31 cellular contexts compared by ENCODE assay signal in genomic region chr17:81942167-81942553, GRCh38. TPM values are rescaled to one million over a fixed set of nuclear protein-coding genes. Genes with fewer than 3 reads are reported as not detected.
DNase-seq lines count a peak whose midpoint lies in the region; ATAC-seq and TF ChIP-seq lines count a peak whose summit lies in the region.
"Had no signal": no experiment of that assay in that cellular context is flagged by ENCODE, and none has a peak within 500 bp of the region (broad histone marks: within the 10 kb centered on the region; RNA-seq: fewer than 3 reads in every experiment).

No MANE protein-coding gene starts in this region.

- H3K4me1 ChIP-seq in cardiac muscle cell (ENCODE audit: low read depth) (peaks cover 46% of the 10 kb centered on the region), SJCRH30 (peaks cover 38% of the 10 kb centered on the region), right atrium auricular region (peaks cover 0 to 30% of the 10 kb centered on the region in 2 donors), neural progenitor cell (peaks cover 21% of the 10 kb centered on the region), thyroid gland (peaks cover 0 to 4% of the 10 kb centered on the region in 2 donors)
- H3K4me1 ChIP-seq: parathyroid adenoma had no signal

- DNase-seq in cardiac muscle cell (ENCODE audit: low read depth in 1 of 2, low spot score in 1 of 2) (no peak), left cardiac atrium (no peak), SJCRH30 (no peak), right atrium auricular region (ENCODE audit: low spot score) (no peak), neural progenitor cell (ENCODE audit: low spot score) (no peak), thyroid gland (no peak), osteocyte (ENCODE audit: extremely low spot score, unreplicated experiment) (no peak)
- DNase-seq: 8988T; activated CD8-positive, alpha-beta T cell treated with anti-CD3 and anti-CD28 coated beads for 36 hours; DND-41; effector CD8-positive, alpha-beta T cell; GOT3; MM.1S; NCI-H1105 treated with DMSO at 0.1 percent for 48 hours; NCI-H1930; NCI-H526; PC-9; spleen; stimulated activated CD8-positive, alpha-beta memory T cell treated with anti-CD3 and anti-CD28 coated beads, Interleukin-4, amount 100 ng/mL, for 48 hours; T-helper 2 cell had no signal

- no peaks in the 10 kb centered on the region for H3K79me2 ChIP-seq in neural progenitor cell (ENCODE audit: low read depth)
- H3K79me2 ChIP-seq: parathyroid adenoma had no signal

- H3K27ac ChIP-seq in cardiac muscle cell (peak overlapping the region; percentile 83), SJCRH30 (peak overlapping the region; percentile 48), right atrium auricular region (peak overlapping the region in 1 of 2 donors; percentile 53), neural progenitor cell (no peak overlapping the region), thyroid gland (no peak overlapping the region)
- H3K27ac ChIP-seq: breast epithelium, epithelial cell of prostate, parathyroid adenoma, PC-9, spleen, thoracic aorta had no signal

- no peak for ATAC-seq in left cardiac atrium
- no peak for ATAC-seq in GM21717 (IDR thresholded peaks at IDR 0.05; ENCODE audit: unreplicated experiment)
- ATAC-seq: activated CD8-positive, alpha-beta T cell treated with anti-CD3 and anti-CD28 coated beads for 36 hours; activated naive CD4-positive, alpha-beta T cell treated with anti-CD3 and anti-CD28 coated beads, Interleukin-2, amount 50 U/mL, for 72 hours; activated T-helper 17 cell treated with anti-CD3 and anti-CD28 coated beads, Interleukin-2, amount 50 U/mL, for 72 hours; natural killer cell treated with Interleukin-12 subunit alpha and Interleukin-12 subunit beta and Interleukin-15 and Interleukin-18, amount 100 ng/mL, for 72 hours had no signal

- no peak for TF ChIP-seq POLR2A in thyroid gland (IDR thresholded peaks at IDR 0.05)

- H3K27me3 Mint-ChIP-seq in neural progenitor cell (ENCODE audit: insufficient read depth, low read depth) = peaks cover 9% of the 10 kb centered on the region
- H3K27me3 Mint-ChIP-seq in osteocyte (ENCODE audit: unreplicated experiment) = peaks cover 4% of the 10 kb centered on the region
- H3K27me3 Mint-ChIP-seq: activated CD8-positive, alpha-beta T cell treated with anti-CD3 and anti-CD28 coated beads for 36 hours; activated T-helper 17 cell treated with anti-CD3 and anti-CD28 coated beads, Interleukin-2, amount 50 U/mL, for 72 hours; natural killer cell treated with Interleukin-12 subunit alpha and Interleukin-12 subunit beta and Interleukin-15 and Interleukin-18, amount 100 ng/mL, for 72 hours had no signal

- peak overlapping the region; percentile 55 for H3K4me3 Mint-ChIP-seq in neural progenitor cell
- no peak overlapping the region for H3K4me3 Mint-ChIP-seq in osteocyte (ENCODE audit: unreplicated experiment)
- H3K4me3 Mint-ChIP-seq: activated CD8-positive, alpha-beta T cell treated with anti-CD3 and anti-CD28 coated beads for 36 hours; activated T-helper 17 cell treated with anti-CD3 and anti-CD28 coated beads, Interleukin-2, amount 50 U/mL, for 72 hours; natural killer cell treated with Interleukin-12 subunit alpha and Interleukin-12 subunit beta and Interleukin-15 and Interleukin-18, amount 100 ng/mL, for 72 hours; stimulated activated naive CD8-positive, alpha-beta T cell treated with anti-CD3 and anti-CD28 coated beads, Interleukin-15, Interleukin-2, amounts not matched to agents 100 ng/mL and 50 ng/mL, for 24 hours had no signal

- TF ChIP-seq CTCF in cardiac muscle cell (IDR thresholded peaks at IDR 0.05; ENCODE audit: low read depth, low read length) (no peak), right atrium auricular region (IDR thresholded peaks at IDR 0.05) (no peak), neural progenitor cell (IDR thresholded peaks at IDR 0.05) (no peak), thyroid gland (IDR thresholded peaks at IDR 0.05) (no peak), osteocyte (IDR thresholded peaks at IDR 0.05) (no peak)

- H3K27me3 ChIP-seq in cardiac muscle cell (no peaks in the 10 kb centered on the region), SJCRH30 (no peaks in the 10 kb centered on the region), right atrium auricular region (no peaks in the 10 kb centered on the region), neural progenitor cell (peaks cover 32% of the 10 kb centered on the region), thyroid gland (no peaks in the 10 kb centered on the region)
- H3K27me3 ChIP-seq: breast epithelium had no signal

- H3F3A ChIP-seq in neural progenitor cell (ENCODE audit: low read depth) = peaks cover 14% of the 10 kb centered on the region

- H4K20me1 ChIP-seq in neural progenitor cell (ENCODE audit: low read depth) = no peaks in the 10 kb centered on the region

- 48 to 52% methylated on average over 11 of the region's 12 CpGs for WGBS in thyroid gland, 2 donors

- peak overlapping the region; percentile 70 for H3K4me2 ChIP-seq in neural progenitor cell
- H3K4me2 ChIP-seq: PC-9 had no signal

- H3K36me3 ChIP-seq in cardiac muscle cell (no peaks in the 10 kb centered on the region), SJCRH30 (no peaks in the 10 kb centered on the region), right atrium auricular region (no peaks in the 10 kb centered on the region), neural progenitor cell (no peaks in the 10 kb centered on the region), thyroid gland (no peaks in the 10 kb centered on the region)
- H3K36me3 ChIP-seq: breast epithelium, spleen, thoracic aorta had no signal

- H3K36me3 Mint-ChIP-seq in neural progenitor cell = no peaks in the 10 kb centered on the region
- no peaks in the 10 kb centered on the region for H3K36me3 Mint-ChIP-seq in osteocyte (ENCODE audit: unreplicated experiment)
- H3K36me3 Mint-ChIP-seq: activated naive CD4-positive, alpha-beta T cell treated with anti-CD3 and anti-CD28 coated beads, Interleukin-2, amount 50 U/mL, for 72 hours; natural killer cell treated with Interleukin-12 subunit alpha and Interleukin-12 subunit beta and Interleukin-15 and Interleukin-18, amount 100 ng/mL, for 72 hours had no signal

- H3K27ac Mint-ChIP-seq in neural progenitor cell (no peak overlapping the region), osteocyte (ENCODE audit: unreplicated experiment) (no peak overlapping the region)
- H3K27ac Mint-ChIP-seq: activated CD8-positive, alpha-beta T cell treated with anti-CD3 and anti-CD28 coated beads for 36 hours; activated naive CD4-positive, alpha-beta T cell treated with anti-CD3 and anti-CD28 coated beads, Interleukin-2, amount 50 U/mL, for 72 hours; activated T-helper 17 cell treated with anti-CD3 and anti-CD28 coated beads, Interleukin-2, amount 50 U/mL, for 72 hours; natural killer cell treated with Interleukin-12 subunit alpha and Interleukin-12 subunit beta and Interleukin-15 and Interleukin-18, amount 100 ng/mL, for 72 hours; stimulated activated naive CD8-positive, alpha-beta T cell treated with anti-CD3 and anti-CD28 coated beads, Interleukin-15, Interleukin-2, amounts not matched to agents 100 ng/mL and 50 ng/mL, for 24 hours had no signal

- H3K9me3 Mint-ChIP-seq in neural progenitor cell (no peaks in the 10 kb centered on the region), osteocyte (ENCODE audit: unreplicated experiment) (no peaks in the 10 kb centered on the region)
- H3K9me3 Mint-ChIP-seq: activated CD8-positive, alpha-beta T cell treated with anti-CD3 and anti-CD28 coated beads for 36 hours; activated naive CD4-positive, alpha-beta T cell treated with anti-CD3 and anti-CD28 coated beads, Interleukin-2, amount 50 U/mL, for 72 hours; activated T-helper 17 cell treated with anti-CD3 and anti-CD28 coated beads, Interleukin-2, amount 50 U/mL, for 72 hours; natural killer cell treated with Interleukin-12 subunit alpha and Interleukin-12 subunit beta and Interleukin-15 and Interleukin-18, amount 100 ng/mL, for 72 hours; stimulated activated naive CD8-positive, alpha-beta T cell treated with anti-CD3 and anti-CD28 coated beads, Interleukin-15, Interleukin-2, amounts not matched to agents 100 ng/mL and 50 ng/mL, for 24 hours had no signal

- intact Hi-C loops in left cardiac atrium (cut with DNase I) = no loop called here
- intact Hi-C loops in thyroid gland (cut with DNase I) = no loop called here

- H3K4me3 ChIP-seq in cardiac muscle cell (peak overlapping the region; percentile 15), SJCRH30 (peak overlapping the region; percentile 23), right atrium auricular region (peak overlapping the region; percentile 24 to 41), neural progenitor cell (no peak overlapping the region), thyroid gland (replicated peaks in 1 of 3) (no peak overlapping the region)
- H3K4me3 ChIP-seq: breast epithelium, PC-9, spleen, thoracic aorta had no signal

- H3K9ac ChIP-seq in neural progenitor cell = no peak overlapping the region
- H3K9ac ChIP-seq: parathyroid adenoma had no signal

- H3K4me1 Mint-ChIP-seq in neural progenitor cell (peaks cover 10% of the 10 kb centered on the region), osteocyte (ENCODE audit: unreplicated experiment) (peaks cover 5% of the 10 kb centered on the region)
- H3K4me1 Mint-ChIP-seq: activated T-helper 17 cell treated with anti-CD3 and anti-CD28 coated beads, Interleukin-2, amount 50 U/mL, for 72 hours had no signal

- H3K9me3 ChIP-seq in cardiac muscle cell (ENCODE audit: low read depth) (no peaks in the 10 kb centered on the region), SJCRH30 (replicated peaks) (no peaks in the 10 kb centered on the region), right atrium auricular region (no peaks in the 10 kb centered on the region), neural progenitor cell (ENCODE audit: low read depth) (no peaks in the 10 kb centered on the region), thyroid gland (no peaks in the 10 kb centered on the region)
- H3K9me3 ChIP-seq: breast epithelium, spleen, thoracic aorta had no signal

- H2AFZ ChIP-seq in neural progenitor cell (replicated peaks) = no peak overlapping the region
- H2AFZ ChIP-seq: parathyroid adenoma, PC-9 had no signal

RNA-seq across cellular contexts. Expression of gene MYADML2, which starts 4.9 kb away (rescaled TPM):
- 12.2 and 22.8 TPM in 2 replicates for total RNA-seq in cardiac muscle cell
- polyA plus RNA-seq in cardiac muscle cell = 17.1 and 17.9 TPM in 2 replicates
- under 1 TPM in 1 of 2 donors, not detected in 1; 0.50 TPM for total RNA-seq in left cardiac atrium
- 0.81 and 0.85 TPM in 2 replicates for total RNA-seq in SJCRH30 (2014; rRNA removed; shearing (Covaris generic))
- total RNA-seq in right atrium auricular region = 1 to 10 TPM in 1 of 2 donors, under 1 TPM in 1; 0.55 to 1.4 TPM
- total RNA-seq in neural progenitor cell (ENCODE audit: low replicate concordance) = 0.11 TPM in 1 of 2 replicates, not detected in the other
- total RNA-seq in thyroid gland = not detected
- total RNA-seq in osteocyte = not detected in 2 replicates
- total RNA-seq: activated CD8-positive, alpha-beta T cell treated with anti-CD3 and anti-CD28 coated beads for 36 hours; activated naive CD4-positive, alpha-beta T cell treated with anti-CD3 and anti-CD28 coated beads, Interleukin-2, amount 50 U/mL, for 72 hours; activated T-helper 17 cell treated with anti-CD3 and anti-CD28 coated beads, Interleukin-2, amount 50 U/mL, for 72 hours; breast epithelium; lung microvascular endothelial cell; mucosa of gallbladder; natural killer cell treated with Interleukin-12 subunit alpha and Interleukin-12 subunit beta and Interleukin-15 and Interleukin-18, amount 100 ng/mL, for 72 hours; PC-9; spleen; thoracic aorta had no signal
- polyA plus RNA-seq: spleen had no signal

RNA-seq across cellular contexts. Expression of gene PYCR1, which starts 5.1 kb away (rescaled TPM):
- total RNA-seq in cardiac muscle cell (109 and 162 TPM in 2 replicates), left cardiac atrium (10 to 100 TPM in 1 of 2 donors, 1 to 10 TPM in 1; 9.6 to 10.5 TPM), right atrium auricular region (10 to 100 TPM in 1 of 2 donors, 1 to 10 TPM in 1; 8.3 to 10.2 TPM), neural progenitor cell (ENCODE audit: low replicate concordance) (32.6 and 72.2 TPM in 2 replicates), thyroid gland (10 to 100 TPM in 2 of 4 donors, 1 to 10 TPM in 2; 5.5 to 29.2 (median 13.9) TPM), osteocyte (123 and 128 TPM in 2 replicates)
- polyA plus RNA-seq in cardiac muscle cell = 147 and 153 TPM in 2 replicates
- total RNA-seq in SJCRH30 (2014; rRNA removed; shearing (Covaris generic)) = 152 and 159 TPM in 2 replicates

RNA-seq across cellular contexts. Expression of gene MAFG, which starts 14.6 kb away (rescaled TPM):
- total RNA-seq in cardiac muscle cell = 14.8 and 16.1 TPM in 2 replicates
- polyA plus RNA-seq in cardiac muscle cell = 23.9 and 27.0 TPM in 2 replicates
- total RNA-seq in left cardiac atrium = 10 to 100 TPM; 20.9 to 25.1 TPM
- 27.3 and 29.0 TPM in 2 replicates for total RNA-seq in SJCRH30 (2014; rRNA removed; shearing (Covaris generic))
- 10 to 100 TPM; 21.8 to 26.5 TPM for total RNA-seq in right atrium auricular region
- total RNA-seq in neural progenitor cell (ENCODE audit: low replicate concordance) = 8.1 and 12.9 TPM in 2 replicates
- total RNA-seq in thyroid gland = 10 to 100 TPM; 28.2 to 51.8 (median 36.4) TPM
- total RNA-seq in osteocyte = 34.7 and 35.6 TPM in 2 replicates

RNA-seq across cellular contexts. Expression of gene NOTUM, which starts 18.8 kb away (rescaled TPM):
- total RNA-seq in cardiac muscle cell (7.4 and 8.1 TPM in 2 replicates), left cardiac atrium (not detected), right atrium auricular region (under 1 TPM in 1 of 2 donors, not detected in 1; 0.35 TPM), neural progenitor cell (ENCODE audit: low replicate concordance) (0.25 TPM in 1 of 2 replicates, not detected in the other), thyroid gland (under 1 TPM in 1 of 4 donors, not detected in 3; 0.40 TPM), osteocyte (0.30 TPM in 1 of 2 replicates, not detected in the other)
- 4.2 and 8.8 TPM in 2 replicates for polyA plus RNA-seq in cardiac muscle cell
- total RNA-seq in SJCRH30 (2014; rRNA removed; shearing (Covaris generic)) = 1.8 and 3.3 TPM in 2 replicates
- total RNA-seq: PC-9, thoracic aorta had no signal

RNA-seq across cellular contexts. Expression of gene SIRT7, which starts 24.2 kb away (rescaled TPM):
- total RNA-seq in cardiac muscle cell (10.4 and 26.7 TPM in 2 replicates), left cardiac atrium (1 to 10 TPM; 8.9 to 9.2 TPM), right atrium auricular region (1 to 10 TPM; 2.8 to 4.9 TPM), neural progenitor cell (ENCODE audit: low replicate concordance) (5.1 and 15.2 TPM in 2 replicates), thyroid gland (10 to 100 TPM in 3 of 4 donors, 1 to 10 TPM in 1; 8.9 to 23.5 (median 15.8) TPM), osteocyte (18.8 and 20.9 TPM in 2 replicates)
- polyA plus RNA-seq in cardiac muscle cell = 13.3 and 16.7 TPM in 2 replicates
- 20.1 and 23.5 TPM in 2 replicates for total RNA-seq in SJCRH30 (2014; rRNA removed; shearing (Covaris generic))

Comparison
In these comparisons a context has a peak if more than half of its experiments do, and no peak if none do; other contexts are left out.
1. H3K27ac ChIP-seq: peak in cardiac muscle cell (single experiment) and SJCRH30 (single experiment); none in neural progenitor cell (single experiment) and thyroid gland (0 of 3).
2. H3K4me3 ChIP-seq: peak in cardiac muscle cell (single experiment), SJCRH30 (single experiment) and right atrium auricular region (2 of 2); none in neural progenitor cell (single experiment) and thyroid gland (0 of 3).